Comparison of ENCODE assay signal across 26 cellular contexts in the genomic region with DNA sequence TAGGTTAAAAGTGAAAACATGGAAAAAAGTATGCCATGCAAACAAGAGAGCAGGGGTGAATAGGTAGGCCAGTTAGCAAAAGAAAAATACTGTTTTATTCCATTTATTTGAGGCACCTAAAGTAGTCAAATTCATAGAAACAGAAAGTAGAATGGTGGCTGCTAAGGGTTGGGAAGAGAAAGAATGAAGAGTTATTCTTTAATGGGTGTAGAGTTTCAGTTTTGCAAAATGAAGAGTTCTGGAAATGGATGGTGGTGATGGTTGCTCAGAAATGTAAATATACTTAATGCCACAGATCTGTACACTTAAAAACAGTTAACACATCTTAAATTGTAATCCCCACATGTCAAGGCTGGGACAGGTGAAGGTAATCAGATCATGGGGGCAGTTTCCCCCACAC. TPM values are rescaled to one million over a fixed set of nuclear protein-coding genes. Genes with fewer than 3 reads are reported as not detected.
"Had no signal": no experiment of that assay in that cellular context is flagged by ENCODE, and none has a peak within 500 bp of the region (broad histone marks: within the 10 kb centered on the region; RNA-seq: fewer than 3 reads in every experiment).

No MANE protein-coding gene starts in this region.

- DNase-seq: activated CD4-positive, alpha-beta memory T cell treated with anti-CD3 and anti-CD28 coated beads, Interleukin-2, amount 10 ng/mL, durations not matched to agents 7 days and 5 days; activated CD4-positive, alpha-beta T cell treated with anti-CD3 and anti-CD28 coated beads for 4 hours; activated CD8-positive, alpha-beta memory T cell treated with anti-CD3 and anti-CD28 coated beads, Interleukin-2, amount 50 U/mL, for 48 hours; activated gamma-delta T cell; activated T-cell treated with anti-CD3 and anti-CD28 coated beads, Interleukin-2, amount 50 U/mL, for 72 hours; effector CD8-positive, alpha-beta T cell; esophagus squamous epithelium; mammary epithelial cell; right cardiac atrium; stimulated activated CD4-positive, alpha-beta T cell treated with anti-CD3 and anti-CD28 coated beads, Interleukin-4, amount 100 ng/mL, for 24 hours; stimulated activated naive CD4-positive, alpha-beta T cell treated with Interleukin-2 at 50 U/mL for 16 hours; substantia nigra had no signal

- H3K27ac Mint-ChIP-seq: activated CD4-positive, alpha-beta memory T cell treated with anti-CD3 and anti-CD28 coated beads, Interleukin-2, amount 10 ng/mL, durations not matched to agents 7 days and 5 days; activated naive CD4-positive, alpha-beta T cell treated with anti-CD3 and anti-CD28 coated beads, Interleukin-2, amount 50 U/mL, for 72 hours; activated T-cell treated with anti-CD3 and anti-CD28 coated beads, Interleukin-2, amount 50 U/mL, for 72 hours; WTC11 had no signal

- H3K4me3 Mint-ChIP-seq: activated CD4-positive, alpha-beta memory T cell treated with anti-CD3 and anti-CD28 coated beads, Interleukin-2, amount 10 ng/mL, durations not matched to agents 7 days and 5 days; activated T-cell treated with anti-CD3 and anti-CD28 coated beads, Interleukin-2, amount 50 U/mL, for 72 hours; central memory CD8-positive, alpha-beta T cell; neural crest cell; WTC11 had no signal

- H3K36me3 ChIP-seq: esophagus squamous epithelium, prostate gland, tibial nerve, vagina had no signal

- H3K27me3 ChIP-seq: esophagus squamous epithelium, hepatocyte, tibial nerve, vagina had no signal

- H3K4me1 ChIP-seq: prostate gland had no signal

- H3K4me3 ChIP-seq: coronary artery, esophagus squamous epithelium, prostate gland, skin epidermis, tibial nerve, vagina had no signal

- H3K36me3 Mint-ChIP-seq: activated naive CD4-positive, alpha-beta T cell treated with anti-CD3 and anti-CD28 coated beads, Interleukin-2, amount 50 U/mL, for 72 hours had no signal

- ATAC-seq: activated naive CD4-positive, alpha-beta T cell treated with anti-CD3 and anti-CD28 coated beads, Interleukin-2, amount 50 U/mL, for 72 hours; activated T-cell treated with anti-CD3 and anti-CD28 coated beads, Interleukin-2, amount 50 U/mL, for 72 hours; left lobe of liver; right cardiac atrium; WTC11 had no signal

- H3K9me3 Mint-ChIP-seq: activated CD4-positive, alpha-beta memory T cell treated with anti-CD3 and anti-CD28 coated beads, Interleukin-2, amount 10 ng/mL, durations not matched to agents 7 days and 5 days had no signal

- FAIRE-seq: endothelial cell of umbilical vein, keratinocyte had no signal

- H3K9me3 ChIP-seq: esophagus squamous epithelium, prostate gland, vagina had no signal

- H3K27me3 Mint-ChIP-seq: activated CD4-positive, alpha-beta memory T cell treated with anti-CD3 and anti-CD28 coated beads, Interleukin-2, amount 10 ng/mL, durations not matched to agents 7 days and 5 days had no signal

- H3K4me1 Mint-ChIP-seq: activated CD4-positive, alpha-beta memory T cell treated with anti-CD3 and anti-CD28 coated beads, Interleukin-2, amount 10 ng/mL, durations not matched to agents 7 days and 5 days; central memory CD8-positive, alpha-beta T cell; neural crest cell had no signal

RNA-seq across cellular contexts. Expression of a gene that starts 29.7 kb away (rescaled TPM):
- total RNA-seq: activated CD4-positive, alpha-beta memory T cell treated with anti-CD3 and anti-CD28 coated beads, Interleukin-2, amount 10 ng/mL, durations not matched to agents 7 days and 5 days; activated naive CD4-positive, alpha-beta T cell treated with anti-CD3 and anti-CD28 coated beads, Interleukin-2, amount 50 U/mL, for 72 hours; endothelial cell of umbilical vein; osteoblast had no signal
